Comparison of ENCODE assay signal across 27 cellular contexts in genomic region chr7:65462148-65462716, GRCh38.
"Had no signal": no experiment of that assay in that cellular context is flagged by ENCODE, and none has a peak within 500 bp of the region (broad histone marks: within the 10 kb centered on the region; RNA-seq: fewer than 3 reads in every experiment).

No MANE protein-coding gene starts in this region.

- H3K9me3 Mint-ChIP-seq: activated naive CD4-positive, alpha-beta T cell treated with anti-CD3 and anti-CD28 coated beads for 36 hours had no signal

- H3K4me1 Mint-ChIP-seq: neural crest cell had no signal

- H3K9me3 ChIP-seq: adrenal gland, body of pancreas, colonic mucosa, gastrocnemius medialis, right atrium auricular region, spleen had no signal

- H3K4me3 Mint-ChIP-seq: activated naive CD4-positive, alpha-beta T cell treated with anti-CD3 and anti-CD28 coated beads for 36 hours; activated naive CD8-positive, alpha-beta T cell treated with anti-CD3 and anti-CD28 coated beads for 36 hours; naive thymus-derived CD8-positive, alpha-beta T cell; neural crest cell; T-helper 2 cell treated with Interferon-gamma antibody and Interleukin-4, amounts not matched to agents 5 μg/mL and 100 μg/mL, for 36 hours had no signal

- H3K27ac Mint-ChIP-seq: activated naive CD4-positive, alpha-beta T cell treated with anti-CD3 and anti-CD28 coated beads for 36 hours; activated naive CD8-positive, alpha-beta T cell treated with anti-CD3 and anti-CD28 coated beads for 36 hours; T-helper 2 cell treated with Interferon-gamma antibody and Interleukin-4, amounts not matched to agents 5 μg/mL and 100 μg/mL, for 36 hours had no signal

- H3K27me3 Mint-ChIP-seq: activated naive CD8-positive, alpha-beta T cell treated with anti-CD3 and anti-CD28 coated beads for 36 hours had no signal

- DNase-seq: activated CD4-positive, alpha-beta T cell treated with anti-CD3 and anti-CD28 coated beads for 4 hours; activated CD4-positive, alpha-beta T cell treated with anti-CD3 and anti-CD28 coated beads, Interleukin-2, amount 50 U/mL, for 48 hours; activated CD8-positive, alpha-beta memory T cell treated with anti-CD3 and anti-CD28 coated beads for 24 hours; activated effector memory CD4-positive, alpha-beta T cell treated with anti-CD3 and anti-CD28 coated beads, Interleukin-2, amount 50 U/mL, for 16 hours; activated naive CD4-positive, alpha-beta T cell treated with anti-CD3 and anti-CD28 coated beads for 36 hours; activated naive CD8-positive, alpha-beta T cell treated with anti-CD3 and anti-CD28 coated beads for 36 hours; adrenal gland; aorta; body of pancreas; colonic mucosa; effector CD8-positive, alpha-beta T cell; gastrocnemius medialis; glutamatergic neuron; islet precursor cell; left ventricle myocardium superior; midbrain; naive thymus-derived CD8-positive, alpha-beta T cell; nucleus accumbens; spleen; stimulated activated naive CD4-positive, alpha-beta T cell treated with Interleukin-2 at 50 U/mL for 16 hours; T-helper 1 cell had no signal

- H3K4me3 ChIP-seq: adrenal gland, body of pancreas, colonic mucosa, gastrocnemius medialis, right atrium auricular region, spleen, tibial nerve had no signal

- H3K4me1 ChIP-seq: adrenal gland, body of pancreas, colonic mucosa, gastrocnemius medialis, parathyroid adenoma, right atrium auricular region, spleen, tibial nerve had no signal

- H3K79me2 ChIP-seq: parathyroid adenoma had no signal

- ATAC-seq: body of pancreas; gastrocnemius medialis; left ventricle myocardium superior; naive thymus-derived CD8-positive, alpha-beta T cell had no signal

- H3K27ac ChIP-seq: adrenal gland, body of pancreas, colonic mucosa, gastrocnemius medialis, parathyroid adenoma, right atrium auricular region, spleen, tibial nerve, VCaP had no signal

- H3K36me3 Mint-ChIP-seq: activated naive CD8-positive, alpha-beta T cell treated with anti-CD3 and anti-CD28 coated beads for 36 hours had no signal

- H3K27me3 ChIP-seq: adrenal gland, body of pancreas, colonic mucosa, gastrocnemius medialis, right atrium auricular region, spleen had no signal

- H2AFZ ChIP-seq: parathyroid adenoma had no signal

- H3K36me3 ChIP-seq: adrenal gland, colonic mucosa, gastrocnemius medialis, right atrium auricular region, spleen, tibial nerve had no signal
